ENCODE assay signal across 7 cellular contexts in the genomic region with DNA sequence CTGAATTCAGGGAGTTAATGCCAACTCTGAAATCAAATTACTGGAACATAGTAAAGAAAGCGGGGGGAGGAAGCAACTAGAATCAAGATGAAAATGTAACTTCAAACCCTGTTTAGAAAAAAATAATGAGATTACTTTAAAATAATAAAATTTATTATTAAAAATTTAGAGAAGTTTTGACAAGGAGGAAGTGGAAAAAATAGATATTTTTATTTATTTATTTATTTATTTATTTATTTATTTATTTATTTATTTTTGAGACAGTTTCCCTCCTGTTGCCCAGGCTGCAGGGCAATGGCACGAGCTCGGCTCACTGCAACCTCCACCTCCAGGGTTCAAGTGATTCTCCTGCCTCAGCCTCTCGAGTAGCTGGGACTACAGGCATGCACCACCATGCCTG.
DNase-seq lines count a peak whose midpoint lies in the region; ATAC-seq and TF ChIP-seq lines count a peak whose summit lies in the region.
"Not testable (repeated sequence)": the region's sequence is repeated elsewhere in the genome, so short reads cannot be mapped to it uniquely, and the experiment has no call there.

No MANE protein-coding gene starts in this region.

- not testable (repeated sequence) for TF ChIP-seq POLR2A in IMR-90 (IDR thresholded peaks at IDR 0.05; ENCODE audit: low read depth, low read length)

- BruUV-seq in IMR-90 (replicated peaks; lab: Mats Ljungman, UMichigan), result not testable (repeated sequence)

- not testable (repeated sequence) for H3K4me3 Mint-ChIP-seq in CD14-positive monocyte; T-helper 17 cell; activated T-cell treated with anti-CD3 and anti-CD28 coated beads, Interleukin-2, amount 50 U/mL, for 24 hours
- peak overlapping the region; percentile 63 for H3K4me3 Mint-ChIP-seq in activated naive CD8-positive, alpha-beta T cell

- H3K27ac Mint-ChIP-seq in CD14-positive monocyte, result peak overlapping the region; percentile 96 to 99 (median 98)
- H3K27ac Mint-ChIP-seq in T-helper 17 cell, result peak overlapping the region; percentile 94
- H3K27ac Mint-ChIP-seq in activated T-cell treated with anti-CD3 and anti-CD28 coated beads, Interleukin-2, amount 50 U/mL, for 24 hours, result peak overlapping the region; percentile 93
- H3K27ac Mint-ChIP-seq in activated naive CD8-positive, alpha-beta T cell, result peak overlapping the region; percentile 94

- H4K91ac ChIP-seq in IMR-90 (ENCODE audit: insufficient read depth, low read depth, low read length), result not testable (repeated sequence)

- DNase-seq in CD14-positive monocyte (ENCODE audit: low spot score); IMR-90; T-helper 17 cell; activated T-cell treated with anti-CD3 and anti-CD28 coated beads, Interleukin-2, amount 50 U/mL, for 24 hours; foreskin keratinocyte: not testable (repeated sequence)

- H3K4me3 ChIP-seq in IMR-90 (ENCODE audit: insufficient read depth, low read depth, low read length); parathyroid adenoma (ENCODE audit: low read depth, low read length): not testable (repeated sequence)

- intact Hi-C loops in CD14-positive monocyte (cut with micrococcal nuclease), result loop anchor here (5.0 to 10.0 kb wide), 2 partner anchors 52 to 189 kb away; no protein-coding TSS in a partner anchor
- intact Hi-C loops in IMR-90 (cut with micrococcal nuclease), result not testable (repeated sequence)

- H3K4ac ChIP-seq in IMR-90 (ENCODE audit: low read depth, low read length), result peak overlapping the region; percentile 3; the same call in 1 of the 2 replicates

- not testable (repeated sequence) for H3K23ac ChIP-seq in IMR-90 (ENCODE audit: low read depth, low read length)

- H3K9ac ChIP-seq in IMR-90 (ENCODE audit: low read depth, low read length); parathyroid adenoma: not testable (repeated sequence)

- H3K79me1 ChIP-seq in IMR-90 (ENCODE audit: low read depth in 1 of 2, low read length in 2 of 2), result not testable (repeated sequence)

- H4K5ac ChIP-seq in IMR-90 (ENCODE audit: low read depth, low read length), result not testable (repeated sequence)

- 0 out of 3 replicates have a peak overlapping the region, but pooled peaks have one; percentile 2 for H2BK15ac ChIP-seq in IMR-90 (ENCODE audit: low read depth, low read length)

- CTCF ChIA-PET in IMR-90 (lab: Yijun Ruan, JAX), result not testable (repeated sequence)

- TF ChIP-seq RAD21 in IMR-90 (IDR thresholded peaks at IDR 0.05; ENCODE audit: low read length), result not testable (repeated sequence)

- H3K9me1 ChIP-seq in IMR-90 (ENCODE audit: insufficient read depth, low read length), result not testable (repeated sequence)

- H3K4me2 ChIP-seq in IMR-90 (ENCODE audit: low read depth, low read length); parathyroid adenoma (ENCODE audit: low read length): not testable (repeated sequence)

- not testable (repeated sequence) for H3K4me1 ChIP-seq in IMR-90 (ENCODE audit: control insufficient read depth, insufficient read depth, low read length); foreskin keratinocyte
- peaks cover 36% of the 10 kb centered on the region for H3K4me1 ChIP-seq in parathyroid adenoma

- not testable (repeated sequence) for H3K9me3 Mint-ChIP-seq in CD14-positive monocyte; activated T-cell treated with anti-CD3 and anti-CD28 coated beads, Interleukin-2, amount 50 U/mL, for 24 hours; activated naive CD8-positive, alpha-beta T cell (ENCODE audit: low read depth)

- not testable (repeated sequence) for ATAC-seq in IMR-90 (ENCODE audit: low read depth); T-helper 17 cell; foreskin keratinocyte

- in situ Hi-C loops in IMR-90 (cut with MboI; ENCODE audit: low sequenced_read_pairs), result not testable (repeated sequence)

- H3K56ac ChIP-seq in IMR-90 (ENCODE audit: extremely low read depth, insufficient read depth, low read length), result not testable (repeated sequence)

- POLR2A ChIA-PET in IMR-90 (lab: Charles Lee; ENCODE audit: unreplicated experiment), result not testable (repeated sequence)

- H4K8ac ChIP-seq in IMR-90 (ENCODE audit: low read depth in 2 of 2, low read length in 2 of 2), result not testable (repeated sequence)

- not testable (repeated sequence) for TF ChIP-seq CTCF in CD14-positive monocyte (IDR thresholded peaks at IDR 0.05); IMR-90 (conservative IDR thresholded peaks at IDR 0.05; ENCODE audit: low read depth, low read length); foreskin keratinocyte (conservative IDR thresholded peaks at IDR 0.05); parathyroid adenoma (IDR thresholded peaks at IDR 0.05)

- H3K14ac ChIP-seq in IMR-90 (replicated peaks; ENCODE audit: low read depth, low read length), result not testable (repeated sequence)

- not testable (repeated sequence) for H3K27ac ChIP-seq in IMR-90 (ENCODE audit: insufficient read depth, low read length)
- H3K27ac ChIP-seq in foreskin keratinocyte (peak overlapping the region; percentile 35), parathyroid adenoma (peak overlapping the region; percentile 92)

- peaks cover 12% of the 10 kb centered on the region for H3K79me2 ChIP-seq in parathyroid adenoma

- 0 out of 2 replicates have a peak overlapping the region, but pooled peaks have one; percentile 34 for H2BK20ac ChIP-seq in IMR-90 (ENCODE audit: low read depth, low read length)

- not testable (repeated sequence) for H3K27me3 Mint-ChIP-seq in CD14-positive monocyte (ENCODE audit: low read depth in 3 of 3); T-helper 17 cell; activated T-cell treated with anti-CD3 and anti-CD28 coated beads, Interleukin-2, amount 50 U/mL, for 24 hours; activated naive CD8-positive, alpha-beta T cell

- not testable (repeated sequence) for H3K36me3 ChIP-seq in IMR-90 (ENCODE audit: control insufficient read depth, insufficient read depth, low read length); parathyroid adenoma (ENCODE audit: control insufficient read depth, insufficient read depth, low read length)

- WGBS in IMR-90 (ENCODE audit: extremely low coverage in 2 of 2, insufficient read length in 1 of 2), 2 experiments, result no CpG with 5 or more reads among the region's 4 CpGs

- H2BK5ac ChIP-seq in IMR-90 (ENCODE audit: low read depth, low read length, poor library complexity, severe bottlenecking), result not testable (repeated sequence)

- H3K9me3 ChIP-seq in IMR-90 (ENCODE audit: control insufficient read depth, insufficient read depth, low read length); T-helper 17 cell (ENCODE audit: control insufficient read depth, low read length, poor library complexity, severe bottlenecking); parathyroid adenoma (ENCODE audit: control insufficient read depth, low read length): not testable (repeated sequence)

- not testable (repeated sequence) for H2AFZ ChIP-seq in IMR-90 (replicated peaks; ENCODE audit: low read length, poor library complexity)
- peak overlapping the region; percentile 13 for H2AFZ ChIP-seq in parathyroid adenoma

- not testable (repeated sequence) for H3K27me3 ChIP-seq in IMR-90 (ENCODE audit: control insufficient read depth, insufficient read depth, low read length); foreskin keratinocyte; parathyroid adenoma (ENCODE audit: control insufficient read depth, insufficient read depth, low read length)

- H2AK5ac ChIP-seq in IMR-90 (ENCODE audit: low read depth, low read length), result peak overlapping the region; percentile 58; the same call in 1 of the 2 replicates

- not testable (repeated sequence) for H2AK9ac ChIP-seq in IMR-90 (replicated peaks; ENCODE audit: low read depth, low read length, poor library complexity)

- peaks cover 57% of the 10 kb centered on the region for H3K4me1 Mint-ChIP-seq in CD14-positive monocyte
- H3K4me1 Mint-ChIP-seq in T-helper 17 cell, result peaks cover 12% of the 10 kb centered on the region
- peaks cover 52% of the 10 kb centered on the region for H3K4me1 Mint-ChIP-seq in activated T-cell treated with anti-CD3 and anti-CD28 coated beads, Interleukin-2, amount 50 U/mL, for 24 hours (ENCODE audit: low read depth)
- H3K4me1 Mint-ChIP-seq in activated naive CD8-positive, alpha-beta T cell (ENCODE audit: low read depth), result peaks cover 53% of the 10 kb centered on the region

- not testable (repeated sequence) for H3K36me3 Mint-ChIP-seq in CD14-positive monocyte; T-helper 17 cell (ENCODE audit: low read depth); activated T-cell treated with anti-CD3 and anti-CD28 coated beads, Interleukin-2, amount 50 U/mL, for 24 hours (ENCODE audit: low read depth); activated naive CD8-positive, alpha-beta T cell

- dilution Hi-C loops in IMR-90 (cut with HindIII; ENCODE audit: low sequenced_read_pairs, unreplicated experiment), result not testable (repeated sequence)

- H3K18ac ChIP-seq in IMR-90 (ENCODE audit: low read depth, low read length), result peak overlapping the region; percentile 65; the same call in 1 of the 2 replicates

- H2BK120ac ChIP-seq in IMR-90 (ENCODE audit: low read depth, low read length), result 0 out of 2 replicates have a peak overlapping the region, but pooled peaks have one; percentile 82

- not testable (repeated sequence) for H4K20me1 ChIP-seq in IMR-90 (ENCODE audit: insufficient read depth, low read length)
